Comparison of ENCODE assay signal across 1 cellular context in the genomic region with DNA sequence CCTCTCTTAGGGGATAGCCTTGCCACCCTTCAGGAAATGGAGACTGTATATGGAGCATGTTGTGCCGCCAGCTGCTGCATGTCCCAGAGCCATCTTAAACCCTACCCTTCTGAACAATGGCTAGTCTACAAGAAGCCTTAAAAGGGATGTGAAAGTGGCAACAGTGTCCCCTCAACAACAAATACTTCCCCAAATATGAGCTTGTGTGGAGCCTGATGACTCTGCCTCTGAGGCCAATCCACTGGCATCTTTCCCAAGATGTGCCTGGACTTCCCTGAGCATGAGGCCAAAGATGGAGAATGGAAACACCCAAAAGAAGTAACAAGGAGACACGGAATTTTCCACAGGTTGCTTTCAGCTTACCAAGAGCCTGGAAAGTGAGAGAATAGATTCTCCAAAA.
TF ChIP-seq lines count a peak whose summit lies in the region.

No MANE protein-coding gene starts in this region.

TF ChIP-seq in GM12878, 131 proteins besides CTCF, POLR2A, EP300 and RAD21:
- peak; percentile 66 to 93; a peak in 3 of 4 replicates for TF ChIP-seq SRF (IDR thresholded peaks at IDR 0.05; ENCODE audit: low read depth in 2 of 2, low read length in 2 of 2)
- TF ChIP-seq, protein P1, sequence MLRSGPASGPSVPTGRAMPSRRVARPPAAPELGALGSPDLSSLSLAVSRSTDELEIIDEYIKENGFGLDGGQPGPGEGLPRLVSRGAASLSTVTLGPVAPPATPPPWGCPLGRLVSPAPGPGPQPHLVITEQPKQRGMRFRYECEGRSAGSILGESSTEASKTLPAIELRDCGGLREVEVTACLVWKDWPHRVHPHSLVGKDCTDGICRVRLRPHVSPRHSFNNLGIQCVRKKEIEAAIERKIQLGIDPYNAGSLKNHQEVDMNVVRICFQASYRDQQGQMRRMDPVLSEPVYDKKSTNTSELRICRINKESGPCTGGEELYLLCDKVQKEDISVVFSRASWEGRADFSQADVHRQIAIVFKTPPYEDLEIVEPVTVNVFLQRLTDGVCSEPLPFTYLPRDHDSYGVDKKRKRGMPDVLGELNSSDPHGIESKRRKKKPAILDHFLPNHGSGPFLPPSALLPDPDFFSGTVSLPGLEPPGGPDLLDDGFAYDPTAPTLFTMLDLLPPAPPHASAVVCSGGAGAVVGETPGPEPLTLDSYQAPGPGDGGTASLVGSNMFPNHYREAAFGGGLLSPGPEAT (IDR thresholded peaks at IDR 0.05; ENCODE audit: low read depth): peak; percentile 48; the same call in 1 of the 2 replicates
- 0 out of 2 replicates have a peak, but pooled peaks have one; percentile 29 for TF ChIP-seq TCF3 (IDR thresholded peaks at IDR 0.05; ENCODE audit: borderline replicate concordance, insufficient read depth, low read depth, low read length)
- 0 out of 2 replicates have a peak, but pooled peaks have one; percentile 31 for TF ChIP-seq PRDM15 (CRISPR knock-in tag; IDR thresholded peaks at IDR 0.05)
- peak; percentile 88 for TF ChIP-seq YY1 (IDR thresholded peaks at IDR 0.05; ENCODE audit: low read depth, low read length)
- TF ChIP-seq EED (IDR thresholded peaks at IDR 0.05; ENCODE audit: low read depth): peak; percentile 80
- no peak for TF ChIP-seq FOXK2 (IDR thresholded peaks at IDR 0.05)
- TF ChIP-seq IRF4 (IDR thresholded peaks at IDR 0.05; ENCODE audit: low read depth, low read length): peak; percentile 80; the same call in 1 of the 2 replicates
- peak; percentile 81 for TF ChIP-seq TCF12 (IDR thresholded peaks at IDR 0.05; ENCODE audit: low read depth, low read length)
- TF ChIP-seq, protein P2, sequence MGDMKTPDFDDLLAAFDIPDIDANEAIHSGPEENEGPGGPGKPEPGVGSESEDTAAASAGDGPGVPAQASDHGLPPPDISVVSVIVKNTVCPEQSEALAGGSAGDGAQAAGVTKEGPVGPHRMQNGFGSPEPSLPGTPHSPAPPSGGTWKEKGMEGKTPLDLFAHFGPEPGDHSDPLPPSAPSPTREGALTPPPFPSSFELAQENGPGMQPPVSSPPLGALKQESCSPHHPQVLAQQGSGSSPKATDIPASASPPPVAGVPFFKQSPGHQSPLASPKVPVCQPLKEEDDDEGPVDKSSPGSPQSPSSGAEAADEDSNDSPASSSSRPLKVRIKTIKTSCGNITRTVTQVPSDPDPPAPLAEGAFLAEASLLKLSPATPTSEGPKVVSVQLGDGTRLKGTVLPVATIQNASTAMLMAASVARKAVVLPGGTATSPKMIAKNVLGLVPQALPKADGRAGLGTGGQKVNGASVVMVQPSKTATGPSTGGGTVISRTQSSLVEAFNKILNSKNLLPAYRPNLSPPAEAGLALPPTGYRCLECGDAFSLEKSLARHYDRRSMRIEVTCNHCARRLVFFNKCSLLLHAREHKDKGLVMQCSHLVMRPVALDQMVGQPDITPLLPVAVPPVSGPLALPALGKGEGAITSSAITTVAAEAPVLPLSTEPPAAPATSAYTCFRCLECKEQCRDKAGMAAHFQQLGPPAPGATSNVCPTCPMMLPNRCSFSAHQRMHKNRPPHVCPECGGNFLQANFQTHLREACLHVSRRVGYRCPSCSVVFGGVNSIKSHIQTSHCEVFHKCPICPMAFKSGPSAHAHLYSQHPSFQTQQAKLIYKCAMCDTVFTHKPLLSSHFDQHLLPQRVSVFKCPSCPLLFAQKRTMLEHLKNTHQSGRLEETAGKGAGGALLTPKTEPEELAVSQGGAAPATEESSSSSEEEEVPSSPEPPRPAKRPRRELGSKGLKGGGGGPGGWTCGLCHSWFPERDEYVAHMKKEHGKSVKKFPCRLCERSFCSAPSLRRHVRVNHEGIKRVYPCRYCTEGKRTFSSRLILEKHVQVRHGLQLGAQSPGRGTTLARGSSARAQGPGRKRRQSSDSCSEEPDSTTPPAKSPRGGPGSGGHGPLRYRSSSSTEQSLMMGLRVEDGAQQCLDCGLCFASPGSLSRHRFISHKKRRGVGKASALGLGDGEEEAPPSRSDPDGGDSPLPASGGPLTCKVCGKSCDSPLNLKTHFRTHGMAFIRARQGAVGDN (IDR thresholded peaks at IDR 0.05): peak; percentile 78
- TF ChIP-seq BMI1 (IDR thresholded peaks at IDR 0.05; ENCODE audit: borderline replicate concordance): peak; percentile 17; the same call in 1 of the 2 replicates
- TF ChIP-seq IKZF1 (conservative IDR thresholded peaks at IDR 0.05): peak; percentile 67
- no peak for TF ChIP-seq BCL11A (IDR thresholded peaks at IDR 0.05; ENCODE audit: low read depth, low read length)
- no peak for TF ChIP-seq SMAD5 (IDR thresholded peaks at IDR 0.05; ENCODE audit: low read depth)
- TF ChIP-seq, protein P3, sequence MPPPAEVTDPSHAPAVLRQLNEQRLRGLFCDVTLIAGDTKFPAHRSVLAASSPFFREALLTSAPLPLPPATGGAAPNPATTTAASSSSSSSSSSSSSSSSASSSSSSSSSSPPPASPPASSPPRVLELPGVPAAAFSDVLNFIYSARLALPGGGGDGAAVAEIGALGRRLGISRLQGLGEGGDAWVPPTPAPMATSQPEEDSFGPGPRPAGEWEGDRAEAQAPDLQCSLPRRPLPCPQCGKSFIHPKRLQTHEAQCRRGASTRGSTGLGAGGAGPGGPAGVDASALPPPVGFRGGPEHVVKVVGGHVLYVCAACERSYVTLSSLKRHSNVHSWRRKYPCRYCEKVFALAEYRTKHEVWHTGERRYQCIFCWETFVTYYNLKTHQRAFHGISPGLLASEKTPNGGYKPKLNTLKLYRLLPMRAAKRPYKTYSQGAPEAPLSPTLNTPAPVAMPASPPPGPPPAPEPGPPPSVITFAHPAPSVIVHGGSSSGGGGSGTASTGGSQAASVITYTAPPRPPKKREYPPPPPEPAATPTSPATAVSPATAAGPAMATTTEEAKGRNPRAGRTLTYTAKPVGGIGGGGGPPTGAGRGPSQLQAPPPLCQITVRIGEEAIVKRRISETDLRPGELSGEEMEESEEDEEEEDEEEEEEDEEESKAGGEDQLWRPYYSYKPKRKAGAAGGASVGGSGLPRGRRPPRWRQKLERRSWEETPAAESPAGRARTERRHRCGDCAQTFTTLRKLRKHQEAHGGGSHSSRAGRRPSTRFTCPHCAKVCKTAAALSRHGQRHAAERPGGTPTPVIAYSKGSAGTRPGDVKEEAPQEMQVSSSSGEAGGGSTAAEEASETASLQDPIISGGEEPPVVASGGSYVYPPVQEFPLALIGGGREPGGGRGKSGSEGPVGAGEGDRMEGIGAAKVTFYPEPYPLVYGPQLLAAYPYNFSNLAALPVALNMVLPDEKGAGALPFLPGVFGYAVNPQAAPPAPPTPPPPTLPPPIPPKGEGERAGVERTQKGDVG (CRISPR knock-in tag; IDR thresholded peaks at IDR 0.05): 0 out of 2 replicates have a peak, but pooled peaks have one; percentile 5
- no peak; the same call in 1 of the 2 replicates for TF ChIP-seq BACH1 (IDR thresholded peaks at IDR 0.05; ENCODE audit: borderline replicate concordance)
- peak; percentile 90 for TF ChIP-seq SPI1 (IDR thresholded peaks at IDR 0.05; ENCODE audit: borderline replicate concordance, insufficient read depth, low read depth, low read length)
- TF ChIP-seq POLR2AphosphoS5 (IDR thresholded peaks at IDR 0.05; ENCODE audit: low read length): peak; percentile 64
- 0 out of 2 replicates have a peak, but pooled peaks have one; percentile 20 for TF ChIP-seq GATAD2B (conservative IDR thresholded peaks at IDR 0.05; ENCODE audit: low read depth)
- TF ChIP-seq CHD2 (IDR thresholded peaks at IDR 0.05; ENCODE audit: borderline replicate concordance, low read depth, low read length): 0 out of 2 replicates have a peak, but pooled peaks have one; percentile 39
- TF ChIP-seq SMAD1 (IDR thresholded peaks at IDR 0.05; ENCODE audit: low read depth, partially characterized antibody): peak; percentile 53
- TF ChIP-seq HDAC2 (IDR thresholded peaks at IDR 0.05): no peak
- TF ChIP-seq SP1 (IDR thresholded peaks at IDR 0.05; ENCODE audit: low read depth, low read length): peak; percentile 23
- TF ChIP-seq, protein P4, sequence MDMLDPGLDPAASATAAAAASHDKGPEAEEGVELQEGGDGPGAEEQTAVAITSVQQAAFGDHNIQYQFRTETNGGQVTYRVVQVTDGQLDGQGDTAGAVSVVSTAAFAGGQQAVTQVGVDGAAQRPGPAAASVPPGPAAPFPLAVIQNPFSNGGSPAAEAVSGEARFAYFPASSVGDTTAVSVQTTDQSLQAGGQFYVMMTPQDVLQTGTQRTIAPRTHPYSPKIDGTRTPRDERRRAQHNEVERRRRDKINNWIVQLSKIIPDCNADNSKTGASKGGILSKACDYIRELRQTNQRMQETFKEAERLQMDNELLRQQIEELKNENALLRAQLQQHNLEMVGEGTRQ (IDR thresholded peaks at IDR 0.05; ENCODE audit: borderline replicate concordance, low read depth, low read length): no peak
- TF ChIP-seq RCOR1 (conservative IDR thresholded peaks at IDR 0.05; ENCODE audit: low read depth, low read length): 0 out of 2 replicates have a peak, but pooled peaks have one; percentile 4
- peak; percentile 68; the same call in 1 of the 2 replicates for TF ChIP-seq CREB1 (IDR thresholded peaks at IDR 0.05; ENCODE audit: low read depth)
- TF ChIP-seq MTA2 (IDR thresholded peaks at IDR 0.05; ENCODE audit: low read depth): peak; percentile 45; the same call in 1 of the 2 replicates
- peak; percentile 56 to 78; a peak in 3 of 4 replicates for TF ChIP-seq IKZF2 (IDR thresholded peaks at IDR 0.05)
- no peak for TF ChIP-seq SUPT20H (IDR thresholded peaks at IDR 0.05; ENCODE audit: borderline replicate concordance, control insufficient read depth, low read depth, low read length)
- TF ChIP-seq DPF2 (IDR thresholded peaks at IDR 0.05): peak; percentile 53; the same call in 1 of the 2 replicates
